9 cellular contexts compared by ENCODE assay signal in genomic region chr16:70454221-70455034, GRCh38. TPM values are rescaled to one million over a fixed set of nuclear protein-coding genes. Genes with fewer than 3 reads are reported as not detected.
A peak's percentile ranks its signal among the peaks of the same experiment; 100 is the strongest.
DNase-seq lines count a peak whose midpoint lies in the region; ATAC-seq, FAIRE-seq and TF ChIP-seq lines count a peak whose summit lies in the region.
"Had no signal": no experiment of that assay in that cellular context is flagged by ENCODE, and none has a peak within 500 bp of the region (broad histone marks: within the 10 kb centered on the region; RNA-seq: fewer than 3 reads in every experiment).

TSS of gene FCSK (plus strand) at chr16:70454595. CDS start at chr16:70463191, 8,596 bp downstream.

- no peaks in the 10 kb centered on the region for H3K9me3 ChIP-seq in keratinocyte (ENCODE audit: control insufficient read depth, low read depth, low read length)

- no peaks in the 10 kb centered on the region for H3K79me2 ChIP-seq in keratinocyte (ENCODE audit: control insufficient read depth, insufficient read depth, low read length)

- DNase-seq in DMS 273 (lab: John Stamatoyannopoulos, UW; ENCODE audit: unreplicated experiment) (peak; percentile 90), DMS 273 treated with DMSO at 0.1 percent for 48 hours (lab: John Stamatoyannopoulos, UW) (no peak), NCI-H1105 treated with DMSO at 0.1 percent for 48 hours (lab: John Stamatoyannopoulos, UW) (peak; percentile 69), WTC11 (ENCODE audit: low spot score) (peak; percentile 84), caudate nucleus (lab: John Stamatoyannopoulos, UW) (peak in 57 of 61 donors; percentile 26 to 87 (median 61)), keratinocyte (ENCODE audit: low read depth, low spot score) (no peak)
- peak; percentile 51 for DNase-seq in stimulated activated CD4-positive, alpha-beta T cell treated with anti-CD3 and anti-CD28 coated beads, Interleukin-15, amount 100 ng/mL, for 1 hour (ENCODE audit: low read depth in 1 of 2, low spot score in 1 of 2)

- POLR2A ChIA-PET in WTC11 (lab: Charles Lee) = interaction anchor here (0.7 to 2.2 kb wide), 7 partner anchors 15 to 165 kb away, joined by 3 to 17 read pairs (median 4); partner anchors contain the start of genes AARS1, DDX19A and ST3GAL2

- H2AFZ ChIP-seq in keratinocyte (ENCODE audit: control insufficient read depth, low read length) = peak within 1 kb of the TSS; percentile 79

- no peaks in the 10 kb centered on the region for H3K27me3 Mint-ChIP-seq in WTC11 (ENCODE audit: low read depth)

- no peaks in the 10 kb centered on the region for H3K36me3 Mint-ChIP-seq in WTC11

- H3K9me1 ChIP-seq in keratinocyte (ENCODE audit: control insufficient read depth, extremely low read depth, insufficient read depth, low read length) = no peaks in the 10 kb centered on the region

- H3K27ac ChIP-seq in caudate nucleus (ENCODE audit: low read depth, low read length) = peak within 1 kb of the TSS; percentile 99
- H3K27ac ChIP-seq in keratinocyte (ENCODE audit: control insufficient read depth, insufficient read depth, low read length) = peak within 1 kb of the TSS; percentile 97

- peak within 1 kb of the TSS; percentile 97 for H3K27ac Mint-ChIP-seq in WTC11

- H3K4me1 Mint-ChIP-seq in WTC11 = peaks cover 10% of the 10 kb centered on the region

- TF ChIP-seq CTCF in WTC11 (IDR thresholded peaks at IDR 0.05) (no peak), keratinocyte (optimal IDR thresholded peaks at IDR 0.05 in 1 of 3, IDR thresholded peaks at IDR 0.05 in 1 of 3, conservative IDR thresholded peaks at IDR 0.05 in 1 of 3; ENCODE audit: extremely low read depth in 1 of 3, insufficient read depth in 2 of 3, low read length in 3 of 3) (peak in 1 of 3 experiments; percentile 13)

- no peaks in the 10 kb centered on the region for H4K20me1 ChIP-seq in keratinocyte (ENCODE audit: control insufficient read depth, extremely low read depth, insufficient read depth, low read length)

- CTCF ChIA-PET in WTC11 (lab: Charles Lee) = interaction anchor here (0.7 to 3.9 kb wide), 8 partner anchors 9 to 122 kb away, joined by 3 to 24 read pairs (median 6); no protein-coding TSS in a partner anchor

- peaks cover 4% of the 10 kb centered on the region for H3K9me3 Mint-ChIP-seq in WTC11

- peak within 1 kb of the TSS; percentile 80 to 97 (median 93) for H3K4me3 ChIP-seq in keratinocyte (ENCODE audit: control insufficient read depth in 2 of 3, extremely low read depth in 1 of 3, insufficient read depth in 2 of 3, low read depth in 1 of 3, low read length in 3 of 3)

- peak within 1 kb of the TSS; percentile 95 for H3K4me2 ChIP-seq in keratinocyte (ENCODE audit: control insufficient read depth, extremely low read depth, insufficient read depth, low read depth, low read length)

- ATAC-seq in HG02623 (IDR thresholded peaks at IDR 0.05; ENCODE audit: unreplicated experiment) (peak; percentile 74), WTC11 (peak; percentile 94)

- H3K27me3 ChIP-seq in keratinocyte (ENCODE audit: control insufficient read depth, extremely low read depth, insufficient read depth, low read length) = no peaks in the 10 kb centered on the region

- dilution Hi-C loops in keratinocyte (cut with MboI; ENCODE audit: extremely low pct_ligation_motif_present, low sequenced_read_pairs) = no loop called here

- H3K9ac ChIP-seq in keratinocyte (ENCODE audit: control insufficient read depth, extremely low read depth, insufficient read depth, low read length) = peak within 1 kb of the TSS; percentile 96

- FAIRE-seq in keratinocyte (lab: Jason Lieb, UNC) = no peak
- FAIRE-seq: A204.1 had no signal

- H3K4me3 Mint-ChIP-seq in WTC11 = peak within 1 kb of the TSS; percentile 92

- H3K36me3 ChIP-seq in keratinocyte (ENCODE audit: control insufficient read depth in 2 of 2, extremely low read depth in 1 of 2, insufficient read depth in 2 of 2, low read length in 2 of 2) = no peaks in the 10 kb centered on the region

- H3K4me1 ChIP-seq in keratinocyte (ENCODE audit: control insufficient read depth, extremely low read depth, insufficient read depth, low read length) = no peaks in the 10 kb centered on the region

TF ChIP-seq in WTC11, 78 proteins besides CTCF, POLR2A, EP300 and RAD21 (continues in another document):
- TF ChIP-seq ZNF396 (CRISPR knock-in tag; IDR thresholded peaks at IDR 0.05; ENCODE audit: borderline replicate concordance) (no peak), PRRX2 (CRISPR knock-in tag; IDR thresholded peaks at IDR 0.05) (no peak), FOXK1 (CRISPR knock-in tag; IDR thresholded peaks at IDR 0.05) (0 out of 2 replicates have a peak, but pooled peaks have one; percentile 41), ZNF121 (CRISPR knock-in tag; IDR thresholded peaks at IDR 0.05) (no peak), FOXP1 (CRISPR knock-in tag; IDR thresholded peaks at IDR 0.05; ENCODE audit: borderline replicate concordance) (peak; percentile 53; the same call in 1 of the 2 replicates), IRF2 (CRISPR knock-in tag; IDR thresholded peaks at IDR 0.05; ENCODE audit: borderline replicate concordance, low read depth) (no peak), MAX (CRISPR knock-in tag; IDR thresholded peaks at IDR 0.05) (peak; percentile 48; the same call in 1 of the 2 replicates), MYBL2 (CRISPR knock-in tag; IDR thresholded peaks at IDR 0.05) (no peak), ESRRA (CRISPR knock-in tag; IDR thresholded peaks at IDR 0.05; ENCODE audit: borderline replicate concordance) (no peak), PRDM15 (CRISPR knock-in tag; IDR thresholded peaks at IDR 0.05) (no peak), ATF2 (CRISPR knock-in tag; IDR thresholded peaks at IDR 0.05; ENCODE audit: borderline replicate concordance, low read depth) (no peak), E2F5 (CRISPR knock-in tag; IDR thresholded peaks at IDR 0.05) (peak; percentile 60; the same call in 1 of the 2 replicates), ZNF219 (CRISPR knock-in tag; IDR thresholded peaks at IDR 0.05; ENCODE audit: borderline replicate concordance) (no peak)

RNA-seq across cellular contexts. Expression of gene FCSK, which starts in this region (rescaled TPM):
- total RNA-seq in WTC11 (2021) = 7.0 to 10.6 TPM (median 8.6 TPM) in 3 replicates
- polyA plus RNA-seq in keratinocyte = 5.5 to 10.7 TPM (median 6.5 TPM) in 3 replicates
- 3.0 TPM for polyA plus RNA-seq in keratinocyte (2011; ENCODE audit: low read depth)
- polyA plus RNA-seq in keratinocyte (2011; cell fraction: cytosol; rRNA removed) = 3.1 and 5.9 TPM in 2 replicates
- 26.0 and 31.1 TPM in 2 replicates for polyA plus RNA-seq in keratinocyte (2011; cell fraction: nucleus; rRNA removed)
- polyA plus RNA-seq in keratinocyte (2012; ENCODE audit: low replicate concordance) = 5.8 and 7.6 TPM in 2 replicates
- polyA minus RNA-seq in keratinocyte = 9.2 to 21.3 TPM (median 14.8 TPM) in 3 replicates
- 8.6 TPM for polyA minus RNA-seq in keratinocyte (2011; cell fraction: cytosol; rRNA and poly(A)+ RNA removed)
- 13.3 and 14.0 TPM in 2 replicates for polyA minus RNA-seq in keratinocyte (2011; cell fraction: nucleus; rRNA and poly(A)+ RNA removed)

Comparison
In these comparisons a context has a peak if more than half of its experiments do, and no peak if none do; other contexts are left out.
1. DNase-seq: peak in DMS 273 (single experiment), NCI-H1105 treated with DMSO at 0.1 percent for 48 hours (single experiment), WTC11 (single experiment), caudate nucleus (57 of 61) and stimulated activated CD4-positive, alpha-beta T cell treated with anti-CD3 and anti-CD28 coated beads, Interleukin-15, amount 100 ng/mL, for 1 hour (2 of 2); none in DMS 273 treated with DMSO at 0.1 percent for 48 hours (single experiment) and keratinocyte (single experiment).